ENCODE assay signal across 24 cellular contexts in the genomic region with DNA sequence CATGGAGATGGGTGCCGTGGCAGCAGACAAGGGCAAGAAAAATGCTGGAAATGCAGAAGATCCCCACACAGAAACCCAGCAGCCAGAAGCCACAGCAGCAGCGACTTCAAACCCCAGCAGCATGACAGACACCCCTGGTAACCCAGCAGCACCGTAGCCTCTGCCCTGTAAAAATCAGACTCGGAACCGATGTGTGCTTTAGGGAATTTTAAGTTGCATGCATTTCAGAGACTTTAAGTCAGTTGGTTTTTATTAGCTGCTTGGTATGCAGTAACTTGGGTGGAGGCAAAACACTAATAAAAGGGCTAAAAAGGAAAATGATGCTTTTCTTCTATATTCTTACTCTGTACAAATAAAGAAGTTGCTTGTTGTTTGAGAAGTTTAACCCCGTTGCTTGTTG.
"Had no signal": no experiment of that assay in that cellular context is flagged by ENCODE, and none has a peak within 500 bp of the region (broad histone marks: within the 10 kb centered on the region; RNA-seq: fewer than 3 reads in every experiment).

No MANE protein-coding gene starts in this region.

- H3K9me3 Mint-ChIP-seq: activated naive CD8-positive, alpha-beta T cell treated with anti-CD3 and anti-CD28 coated beads for 36 hours; activated T-cell treated with anti-CD3 and anti-CD28 coated beads, Interleukin-2, amount 50 U/mL, for 4 hours; activated T-helper 2 cell treated with anti-CD3 and anti-CD28 coated beads, Interferon-gamma antibody, Interleukin-2, Interleukin-4, amounts not matched to agents 10 μg/mL and 5 μg/mL and 100 μg/mL, durations not matched to agents 14 hours and 24 hours and 36 hours; nephron progenitor cell had no signal

- ATAC-seq: activated T-cell treated with anti-CD3 and anti-CD28 coated beads, Interleukin-2, amount 50 U/mL, for 4 hours; heart left ventricle; left colon; pancreas; right cardiac atrium; WTC11 had no signal

- H3K27ac Mint-ChIP-seq: activated naive CD8-positive, alpha-beta T cell treated with anti-CD3 and anti-CD28 coated beads for 36 hours; activated T-helper 2 cell treated with anti-CD3 and anti-CD28 coated beads, Interferon-gamma antibody, Interleukin-2, Interleukin-4, amounts not matched to agents 10 μg/mL and 5 μg/mL and 100 μg/mL, durations not matched to agents 14 hours and 24 hours and 36 hours; nephron progenitor cell; WTC11 had no signal

- H3K4me1 ChIP-seq: pancreas had no signal

- H3K27me3 Mint-ChIP-seq: activated naive CD8-positive, alpha-beta T cell treated with anti-CD3 and anti-CD28 coated beads for 36 hours had no signal

- H3K27ac ChIP-seq: pancreas had no signal

- H3K4me3 Mint-ChIP-seq: activated naive CD8-positive, alpha-beta T cell treated with anti-CD3 and anti-CD28 coated beads for 36 hours; activated T-cell treated with anti-CD3 and anti-CD28 coated beads, Interleukin-2, amount 50 U/mL, for 4 hours; nephron progenitor cell; WTC11 had no signal

- H3K9me3 ChIP-seq: esophagus squamous epithelium, heart left ventricle, pancreas, stomach, transverse colon had no signal

- H3K27me3 ChIP-seq: esophagus squamous epithelium, heart left ventricle, pancreas, stomach, transverse colon had no signal

- H3K4me3 ChIP-seq: coronary artery, esophagus squamous epithelium, heart left ventricle, pancreas, skin epidermis, stomach, transverse colon had no signal

- DNase-seq: activated CD4-positive, alpha-beta T cell treated with anti-CD3 and anti-CD28 coated beads, Interleukin-2, amount 50 U/mL, for 48 hours; activated CD8-positive, alpha-beta memory T cell treated with anti-CD3 and anti-CD28 coated beads, Interleukin-2, amount 50 U/mL, for 48 hours; activated naive CD4-positive, alpha-beta T cell treated with Interleukin-2 at 50 U/mL for 16 hours; activated naive CD8-positive, alpha-beta T cell treated with anti-CD3 and anti-CD28 coated beads for 36 hours; activated T-cell treated with anti-CD3 and anti-CD28 coated beads, Interleukin-2, amount 50 U/mL, for 4 hours; cerebellar nuclear complex; esophagus squamous epithelium; islet precursor cell; left colon; mesenchymal stem cell; nephron progenitor cell; pancreas; right cardiac atrium; stimulated activated CD4-positive, alpha-beta T cell treated with anti-CD3 and anti-CD28 coated beads, Interleukin-1b, Interleukin-23, amount 100 ng/mL, for 48 hours; stomach; T-helper 9 cell; transverse colon had no signal

- FAIRE-seq: bronchial epithelial cell, pancreas, urothelium cell line had no signal
